In the genomic region with DNA sequence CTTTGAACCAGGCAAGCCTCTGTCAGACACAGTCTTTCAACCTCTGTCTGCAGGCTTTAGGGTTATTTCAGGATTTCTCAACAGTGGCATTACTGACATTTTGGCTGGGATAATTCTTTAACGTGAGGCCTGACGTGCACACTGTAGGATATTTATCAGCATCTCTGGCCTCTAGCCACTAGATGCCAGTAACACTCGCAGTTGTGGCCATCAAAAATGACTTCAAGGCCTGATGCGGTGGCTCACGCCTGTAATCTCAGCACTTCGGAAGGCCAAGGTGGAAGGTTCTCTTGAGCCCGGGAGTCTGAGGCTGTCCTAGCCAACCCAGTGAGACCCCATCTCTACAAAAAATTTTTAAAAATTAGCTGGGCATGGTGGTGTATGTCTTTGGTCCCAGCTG, we compare ENCODE assay signal across 2 cellular contexts.
TF ChIP-seq lines count a peak whose summit lies in the region.

No MANE protein-coding gene starts in this region.

TF ChIP-seq in Ishikawa, 13 proteins besides CTCF, POLR2A, EP300 and RAD21 (continued from another document):
- TF ChIP-seq, protein P1, sequence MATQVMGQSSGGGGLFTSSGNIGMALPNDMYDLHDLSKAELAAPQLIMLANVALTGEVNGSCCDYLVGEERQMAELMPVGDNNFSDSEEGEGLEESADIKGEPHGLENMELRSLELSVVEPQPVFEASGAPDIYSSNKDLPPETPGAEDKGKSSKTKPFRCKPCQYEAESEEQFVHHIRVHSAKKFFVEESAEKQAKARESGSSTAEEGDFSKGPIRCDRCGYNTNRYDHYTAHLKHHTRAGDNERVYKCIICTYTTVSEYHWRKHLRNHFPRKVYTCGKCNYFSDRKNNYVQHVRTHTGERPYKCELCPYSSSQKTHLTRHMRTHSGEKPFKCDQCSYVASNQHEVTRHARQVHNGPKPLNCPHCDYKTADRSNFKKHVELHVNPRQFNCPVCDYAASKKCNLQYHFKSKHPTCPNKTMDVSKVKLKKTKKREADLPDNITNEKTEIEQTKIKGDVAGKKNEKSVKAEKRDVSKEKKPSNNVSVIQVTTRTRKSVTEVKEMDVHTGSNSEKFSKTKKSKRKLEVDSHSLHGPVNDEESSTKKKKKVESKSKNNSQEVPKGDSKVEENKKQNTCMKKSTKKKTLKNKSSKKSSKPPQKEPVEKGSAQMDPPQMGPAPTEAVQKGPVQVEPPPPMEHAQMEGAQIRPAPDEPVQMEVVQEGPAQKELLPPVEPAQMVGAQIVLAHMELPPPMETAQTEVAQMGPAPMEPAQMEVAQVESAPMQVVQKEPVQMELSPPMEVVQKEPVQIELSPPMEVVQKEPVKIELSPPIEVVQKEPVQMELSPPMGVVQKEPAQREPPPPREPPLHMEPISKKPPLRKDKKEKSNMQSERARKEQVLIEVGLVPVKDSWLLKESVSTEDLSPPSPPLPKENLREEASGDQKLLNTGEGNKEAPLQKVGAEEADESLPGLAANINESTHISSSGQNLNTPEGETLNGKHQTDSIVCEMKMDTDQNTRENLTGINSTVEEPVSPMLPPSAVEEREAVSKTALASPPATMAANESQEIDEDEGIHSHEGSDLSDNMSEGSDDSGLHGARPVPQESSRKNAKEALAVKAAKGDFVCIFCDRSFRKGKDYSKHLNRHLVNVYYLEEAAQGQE (IDR thresholded peaks at IDR 0.05; ENCODE audit: low read depth): no peak
- TF ChIP-seq FOXM1 (IDR thresholded peaks at IDR 0.05; ENCODE audit: borderline replicate concordance, low read depth): no peak
- TF ChIP-seq ZBTB7A (IDR thresholded peaks at IDR 0.05; ENCODE audit: low read depth): no peak

TF ChIP-seq in GM12878, 131 proteins besides CTCF, POLR2A, EP300 and RAD21 (continued from another document):
- TF ChIP-seq ZBTB33 (IDR thresholded peaks at IDR 0.05) (no peak), ZNF207 (IDR thresholded peaks at IDR 0.05; ENCODE audit: borderline replicate concordance) (no peak), TAF1 (IDR thresholded peaks at IDR 0.05; ENCODE audit: borderline replicate concordance, low read depth, low read length) (no peak), STAT3 (IDR thresholded peaks at IDR 0.05; ENCODE audit: low read depth, low read length) (no peak), TCF12 (IDR thresholded peaks at IDR 0.05; ENCODE audit: low read depth, low read length) (no peak)
- TF ChIP-seq, protein P2, sequence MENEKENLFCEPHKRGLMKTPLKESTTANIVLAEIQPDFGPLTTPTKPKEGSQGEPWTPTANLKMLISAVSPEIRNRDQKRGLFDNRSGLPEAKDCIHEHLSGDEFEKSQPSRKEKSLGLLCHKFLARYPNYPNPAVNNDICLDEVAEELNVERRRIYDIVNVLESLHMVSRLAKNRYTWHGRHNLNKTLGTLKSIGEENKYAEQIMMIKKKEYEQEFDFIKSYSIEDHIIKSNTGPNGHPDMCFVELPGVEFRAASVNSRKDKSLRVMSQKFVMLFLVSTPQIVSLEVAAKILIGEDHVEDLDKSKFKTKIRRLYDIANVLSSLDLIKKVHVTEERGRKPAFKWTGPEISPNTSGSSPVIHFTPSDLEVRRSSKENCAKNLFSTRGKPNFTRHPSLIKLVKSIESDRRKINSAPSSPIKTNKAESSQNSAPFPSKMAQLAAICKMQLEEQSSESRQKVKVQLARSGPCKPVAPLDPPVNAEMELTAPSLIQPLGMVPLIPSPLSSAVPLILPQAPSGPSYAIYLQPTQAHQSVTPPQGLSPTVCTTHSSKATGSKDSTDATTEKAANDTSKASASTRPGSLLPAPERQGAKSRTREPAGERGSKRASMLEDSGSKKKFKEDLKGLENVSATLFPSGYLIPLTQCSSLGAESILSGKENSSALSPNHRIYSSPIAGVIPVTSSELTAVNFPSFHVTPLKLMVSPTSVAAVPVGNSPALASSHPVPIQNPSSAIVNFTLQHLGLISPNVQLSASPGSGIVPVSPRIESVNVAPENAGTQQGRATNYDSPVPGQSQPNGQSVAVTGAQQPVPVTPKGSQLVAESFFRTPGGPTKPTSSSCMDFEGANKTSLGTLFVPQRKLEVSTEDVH (IDR thresholded peaks at IDR 0.05; ENCODE audit: low read depth, partially characterized antibody): no peak
- TF ChIP-seq, protein P3, sequence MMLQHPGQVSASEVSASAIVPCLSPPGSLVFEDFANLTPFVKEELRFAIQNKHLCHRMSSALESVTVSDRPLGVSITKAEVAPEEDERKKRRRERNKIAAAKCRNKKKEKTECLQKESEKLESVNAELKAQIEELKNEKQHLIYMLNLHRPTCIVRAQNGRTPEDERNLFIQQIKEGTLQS (IDR thresholded peaks at IDR 0.05; ENCODE audit: borderline replicate concordance, extremely low read depth, low read depth, low read length): no peak
